Comparison of ENCODE assay signal across 8 cellular contexts in the genomic region with DNA sequence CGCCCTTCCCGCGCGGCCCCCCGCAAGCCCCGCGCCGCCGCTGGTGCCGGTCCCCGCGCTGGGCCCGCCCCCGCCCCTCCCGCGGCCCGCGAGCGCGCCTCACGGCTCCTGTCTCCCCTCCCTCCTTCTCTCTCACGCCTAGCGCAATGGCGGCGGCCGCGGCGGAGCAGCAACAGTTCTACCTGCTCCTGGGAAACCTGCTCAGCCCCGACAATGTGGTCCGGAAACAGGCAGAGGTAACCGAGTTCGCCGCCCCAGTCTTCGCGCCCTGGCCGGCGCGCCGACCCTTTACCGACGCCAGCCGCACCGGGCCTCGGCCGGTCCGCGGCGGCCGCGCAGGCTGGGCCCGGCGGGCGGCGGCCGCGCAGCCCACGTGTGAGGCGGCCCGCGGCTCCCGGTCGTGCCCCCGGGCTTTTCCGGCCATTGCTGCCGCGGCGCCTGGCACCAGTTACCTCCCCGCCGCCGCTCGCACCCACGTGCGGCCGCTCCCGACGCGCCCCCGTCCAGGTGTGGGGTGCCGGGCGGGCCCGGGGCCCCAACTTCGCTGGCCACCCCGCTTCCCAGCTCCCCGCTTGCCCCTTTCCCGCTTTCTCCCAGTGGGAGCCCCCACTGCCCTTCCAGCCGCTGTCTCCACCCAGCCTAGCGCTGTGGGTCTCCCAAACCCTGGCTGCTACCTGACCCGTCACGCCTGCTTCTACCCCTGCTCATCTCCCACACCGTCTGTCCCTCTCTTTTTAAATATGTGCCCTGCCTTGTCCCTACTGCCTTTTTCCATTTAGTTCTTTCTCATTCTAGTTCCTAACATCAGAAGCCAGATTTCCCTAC. TPM values are rescaled to one million over a fixed set of nuclear protein-coding genes. Genes with fewer than 3 reads are reported as not detected.
DNase-seq lines count a peak whose midpoint lies in the region; ATAC-seq and TF ChIP-seq lines count a peak whose summit lies in the region.

No MANE protein-coding gene starts in this region.

- no peaks in the 10 kb centered on the region for H4K20me1 ChIP-seq in OCI-LY1 (ENCODE audit: insufficient read depth, low read length)

- no peak overlapping the region for H2AFZ ChIP-seq in OCI-LY1 (ENCODE audit: low read length)

- no peaks in the 10 kb centered on the region for H3K9me2 ChIP-seq in OCI-LY1 (ENCODE audit: low read depth, low read length)

- no peaks in the 10 kb centered on the region for H3K9me3 ChIP-seq in OCI-LY1 (ENCODE audit: low read length)
- no peaks in the 10 kb centered on the region for H3K9me3 ChIP-seq in ascending aorta
- no peaks in the 10 kb centered on the region for H3K9me3 ChIP-seq in iPS-15b (ENCODE audit: control insufficient read depth, insufficient read depth, low read length)

- TF ChIP-seq CTCF in AG10803 (conservative IDR thresholded peaks at IDR 0.05; ENCODE audit: low read length) (no peak), OCI-LY1 (IDR thresholded peaks at IDR 0.05; ENCODE audit: low read length) (no peak), ascending aorta (IDR thresholded peaks at IDR 0.05) (no peak)

- H3K79me2 ChIP-seq in OCI-LY1 (ENCODE audit: insufficient read depth, low read length) = peaks cover 47% of the 10 kb centered on the region

- peak overlapping the region; percentile 97 for H3K4me2 ChIP-seq in OCI-LY1 (ENCODE audit: low read length)

- intact Hi-C loops in ascending aorta (cut with DNase I) = loop anchor here (2.0 to 10.0 kb wide), 10 partner anchors 168 to 1924 kb away; partner anchors contain the start of genes FARP1, STK24 and UGGT2

- peaks cover 28% of the 10 kb centered on the region for H3K4me1 ChIP-seq in OCI-LY1 (ENCODE audit: insufficient read depth, low read length, severe bottlenecking)
- peaks cover 0 to 16% of the 10 kb centered on the region in 2 donors for H3K4me1 ChIP-seq in ascending aorta
- peaks cover 7% of the 10 kb centered on the region for H3K4me1 ChIP-seq in iPS-15b (ENCODE audit: control insufficient read depth, insufficient read depth, low read length)

- H3K4me3 ChIP-seq in AG10803 (ENCODE audit: low read length) (peak overlapping the region; percentile 89), OCI-LY1 (ENCODE audit: low read depth, low read length, poor library complexity, severe bottlenecking) (peak overlapping the region; percentile 84), ascending aorta (peak overlapping the region; percentile 64 to 80), iPS-15b (ENCODE audit: low read depth, low read length) (peak overlapping the region; percentile 70), skeletal muscle cell (ENCODE audit: low read depth, low read length) (peak overlapping the region; percentile 84)

- ATAC-seq in GM18499 (IDR thresholded peaks at IDR 0.05; ENCODE audit: insufficient read depth, unreplicated experiment) (peak; percentile 36), HG02852 (IDR thresholded peaks at IDR 0.05; ENCODE audit: unreplicated experiment) (peak; percentile 31)

- H3K27me3 ChIP-seq in OCI-LY1 (ENCODE audit: insufficient read depth, low read length) (no peaks in the 10 kb centered on the region), ascending aorta (no peaks in the 10 kb centered on the region), iPS-15b (ENCODE audit: control insufficient read depth, insufficient read depth, low read length) (no peaks in the 10 kb centered on the region)

- H3K27ac ChIP-seq in OCI-LY1 (ENCODE audit: low read depth, low read length, poor library complexity, severe bottlenecking) (peak overlapping the region; percentile 9), ascending aorta (peak overlapping the region; percentile 89 to 92)

- DNase-seq in AG10803 (ENCODE audit: low read depth) (no peak), ascending aorta (ENCODE audit: low spot score in 2 of 2) (no peak), skeletal muscle cell (ENCODE audit: low read depth) (no peak), NCI-H524 treated with DMSO at 0.1 percent for 48 hours (lab: John Stamatoyannopoulos, UW) (no peak)

- H3K36me3 ChIP-seq in OCI-LY1 (ENCODE audit: insufficient read depth, low read length) (peaks cover 7% of the 10 kb centered on the region; the same call in 1 of the 2 replicates), ascending aorta (no peaks in the 10 kb centered on the region), iPS-15b (ENCODE audit: control insufficient read depth, insufficient read depth, low read length) (no peaks in the 10 kb centered on the region)

- H3F3A ChIP-seq in OCI-LY1 (ENCODE audit: insufficient read depth, low read length) = no peaks in the 10 kb centered on the region

- H3K9ac ChIP-seq in OCI-LY1 (ENCODE audit: low read length) (peak overlapping the region; percentile 96), iPS-15b (ENCODE audit: low read depth, low read length) (peak overlapping the region; percentile 85)

RNA-seq across cellular contexts. Expression of gene IPO5, which starts 23.3 kb away (rescaled TPM):
- total RNA-seq in ascending aorta = 49.5 TPM
